ENCODE assay signal across 8 cellular contexts in the genomic region with DNA sequence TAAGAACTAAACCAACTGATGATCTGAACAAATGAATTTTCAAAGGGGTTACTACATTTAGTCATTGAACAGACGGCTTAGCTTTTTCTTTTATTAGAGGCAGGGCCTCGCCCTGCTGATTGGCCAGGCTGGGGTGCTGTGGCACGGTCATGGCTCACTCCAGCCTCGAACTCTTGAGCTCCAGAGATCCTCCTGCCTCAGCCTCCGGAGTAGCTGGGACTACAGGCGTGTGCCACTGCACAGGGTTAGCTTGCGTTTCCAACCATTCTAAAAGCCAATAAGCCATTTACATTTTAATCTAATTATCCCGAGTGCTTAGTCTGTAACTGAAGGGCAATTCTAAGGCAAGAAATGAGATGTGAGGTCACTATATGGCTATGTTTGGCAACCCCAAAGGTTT. TPM values are rescaled to one million over a fixed set of nuclear protein-coding genes. Genes with fewer than 3 reads are reported as not detected.
DNase-seq lines count a peak whose midpoint lies in the region; ATAC-seq and TF ChIP-seq lines count a peak whose summit lies in the region.

No MANE protein-coding gene starts in this region.

- H3K9me1 ChIP-seq in IMR-90 (ENCODE audit: insufficient read depth, low read length): no peaks in the 10 kb centered on the region

- peak overlapping the region; percentile 54 for H2AFZ ChIP-seq in IMR-90 (replicated peaks; ENCODE audit: low read length, poor library complexity)

- DNase-seq in AG08395 (ENCODE audit: low spot score) (peak; percentile 6), IMR-90 (no peak), left colon (peak; percentile 29 to 41), superior temporal gyrus (ENCODE audit: extremely low spot score) (no peak), CD1c-positive myeloid dendritic cell (ENCODE audit: extremely low spot score) (no peak)

- H4K20me1 ChIP-seq in IMR-90 (ENCODE audit: insufficient read depth, low read length): peaks cover 21% of the 10 kb centered on the region

- H3K23ac ChIP-seq in IMR-90 (ENCODE audit: low read depth, low read length): peak overlapping the region; percentile 86

- no peak for TF ChIP-seq POLR2A in IMR-90 (IDR thresholded peaks at IDR 0.05; ENCODE audit: low read depth, low read length)

- H3K4ac ChIP-seq in IMR-90 (ENCODE audit: low read depth, low read length): peak overlapping the region; percentile 95

- CTCF ChIA-PET in IMR-90 (lab: Yijun Ruan, JAX): no interaction called here

- H3K9ac ChIP-seq in IMR-90 (ENCODE audit: low read depth, low read length): peak overlapping the region; percentile 76; the same call in 1 of the 2 replicates

- H3K14ac ChIP-seq in IMR-90 (replicated peaks; ENCODE audit: low read depth, low read length): peak overlapping the region; percentile 76; the same call in 1 of the 2 replicates

- TF ChIP-seq CTCF in IMR-90 (conservative IDR thresholded peaks at IDR 0.05; ENCODE audit: low read depth, low read length): no peak

- peak overlapping the region; percentile 13 for H4K5ac ChIP-seq in IMR-90 (ENCODE audit: low read depth, low read length)

- POLR2A ChIA-PET in IMR-90 (lab: Charles Lee; ENCODE audit: unreplicated experiment): interaction anchor here (0.6 to 0.7 kb wide), 2 partner anchors 18 to 93 kb away, joined by 3 to 15 read pairs; no protein-coding TSS in a partner anchor

- H3K4me1 ChIP-seq in IMR-90 (ENCODE audit: control insufficient read depth, insufficient read depth, low read length): peaks cover 2% of the 10 kb centered on the region; the same call in 1 of the 2 replicates
- peaks cover 9% of the 10 kb centered on the region for H3K4me1 ChIP-seq in thymus (ENCODE audit: control insufficient read depth, insufficient read depth, low read length)

- H2BK5ac ChIP-seq in IMR-90 (ENCODE audit: low read depth, low read length, poor library complexity, severe bottlenecking): peak overlapping the region; percentile 81

- peaks cover 2 to 19% of the 10 kb centered on the region in 2 experiments; a peak in 2 of 4 replicates for H3K79me1 ChIP-seq in IMR-90 (ENCODE audit: low read depth in 1 of 2, low read length in 2 of 2)

- peak overlapping the region; percentile 89 to 99 for H4K8ac ChIP-seq in IMR-90 (ENCODE audit: low read depth in 2 of 2, low read length in 2 of 2)

- H3K9me3 ChIP-seq in IMR-90 (ENCODE audit: control insufficient read depth, insufficient read depth, low read length) (no peaks in the 10 kb centered on the region), thymus (ENCODE audit: control insufficient read depth) (no peaks in the 10 kb centered on the region)

- dilution Hi-C loops in IMR-90 (cut with HindIII; ENCODE audit: low sequenced_read_pairs, unreplicated experiment): no loop called here

- H3K27me3 ChIP-seq in IMR-90 (ENCODE audit: control insufficient read depth, insufficient read depth, low read length): no peaks in the 10 kb centered on the region
- no peaks in the 10 kb centered on the region for H3K27me3 ChIP-seq in thymus (ENCODE audit: control insufficient read depth, insufficient read depth)

- H3K18ac ChIP-seq in IMR-90 (ENCODE audit: low read depth, low read length): no peak overlapping the region

- no peak overlapping the region for H2BK15ac ChIP-seq in IMR-90 (ENCODE audit: low read depth, low read length)

- H2BK20ac ChIP-seq in IMR-90 (ENCODE audit: low read depth, low read length): no peak overlapping the region

- in situ Hi-C loops in IMR-90 (cut with MboI; ENCODE audit: low sequenced_read_pairs): no loop called here

- H2AK5ac ChIP-seq in IMR-90 (ENCODE audit: low read depth, low read length): peak overlapping the region; percentile 7; the same call in 1 of the 2 replicates

- no peak overlapping the region for H2BK120ac ChIP-seq in IMR-90 (ENCODE audit: low read depth, low read length)

- H2AK9ac ChIP-seq in IMR-90 (replicated peaks; ENCODE audit: low read depth, low read length, poor library complexity): no peak overlapping the region

- peak overlapping the region; percentile 92 for H3K4me2 ChIP-seq in IMR-90 (ENCODE audit: low read depth, low read length)

- WGBS in IMR-90 (ENCODE audit: extremely low coverage in 2 of 2, insufficient read length in 1 of 2), 2 experiments: 93% methylated on average over 3 of the region's 8 CpGs; no CpG with 5 or more reads in 1 of the 2 experiments
- 44 to 64% (median 50%) methylated on average over 8 of the region's 8 CpGs for WGBS in adipose tissue, 3 donors
- WGBS in thymus: 70% methylated on average over 8 of the region's 8 CpGs

- ATAC-seq in IMR-90 (ENCODE audit: low read depth) (no peak), left colon (no peak), HG03095 (IDR thresholded peaks at IDR 0.05; ENCODE audit: unreplicated experiment) (no peak)

- TF ChIP-seq RAD21 in IMR-90 (IDR thresholded peaks at IDR 0.05; ENCODE audit: low read length): no peak

- H3K56ac ChIP-seq in IMR-90 (ENCODE audit: extremely low read depth, insufficient read depth, low read length): 0 out of 2 replicates have a peak overlapping the region, but pooled peaks have one; percentile 51

- H3K4me3 ChIP-seq in IMR-90 (ENCODE audit: insufficient read depth, low read depth, low read length) (peak overlapping the region; percentile 63), thymus (ENCODE audit: low read length) (peak overlapping the region; percentile 87)

- no TSS peak for BruUV-seq in IMR-90 (replicated peaks; lab: Mats Ljungman, UMichigan)

- 0 out of 2 replicates have a peak overlapping the region, but pooled peaks have one; percentile 38 for H4K91ac ChIP-seq in IMR-90 (ENCODE audit: insufficient read depth, low read depth, low read length)

- H3K27ac ChIP-seq in IMR-90 (ENCODE audit: insufficient read depth, low read length): peak overlapping the region; percentile 44; the same call in 1 of the 2 replicates
- H3K27ac ChIP-seq in adipose tissue (ENCODE audit: low read depth, low read length): peak overlapping the region; percentile 99
- peak overlapping the region; percentile 99 for H3K27ac ChIP-seq in thymus (ENCODE audit: low read depth)

- intact Hi-C loops in IMR-90 (cut with micrococcal nuclease) (loop anchor here (2.0 to 5.0 kb wide), 2 partner anchors 51 to 368 kb away; no protein-coding TSS in a partner anchor), left colon (cut with DNase I, micrococcal nuclease) (no loop called here)

- H3K36me3 ChIP-seq in IMR-90 (ENCODE audit: control insufficient read depth, insufficient read depth, low read length): peaks cover 3% of the 10 kb centered on the region; the same call in 1 of the 2 replicates
- H3K36me3 ChIP-seq in thymus (ENCODE audit: control insufficient read depth, insufficient read depth): no peaks in the 10 kb centered on the region

TF ChIP-seq in IMR-90, 13 proteins besides CTCF, POLR2A, EP300 and RAD21:
- TF ChIP-seq MAZ (IDR thresholded peaks at IDR 0.05; ENCODE audit: borderline replicate concordance, low read depth, low read length) (no peak), CEBPB (IDR thresholded peaks at IDR 0.05; ENCODE audit: low read depth, low read length) (no peak), FOS (IDR thresholded peaks at IDR 0.05; ENCODE audit: low read depth, low read length) (no peak), MAFK (IDR thresholded peaks at IDR 0.05; ENCODE audit: low read depth, low read length) (no peak), BHLHE40 (IDR thresholded peaks at IDR 0.05; ENCODE audit: low read depth, low read length) (no peak), NFE2L2 (IDR thresholded peaks at IDR 0.05; ENCODE audit: low read depth, low read length) (no peak)
- TF ChIP-seq, protein P1, sequence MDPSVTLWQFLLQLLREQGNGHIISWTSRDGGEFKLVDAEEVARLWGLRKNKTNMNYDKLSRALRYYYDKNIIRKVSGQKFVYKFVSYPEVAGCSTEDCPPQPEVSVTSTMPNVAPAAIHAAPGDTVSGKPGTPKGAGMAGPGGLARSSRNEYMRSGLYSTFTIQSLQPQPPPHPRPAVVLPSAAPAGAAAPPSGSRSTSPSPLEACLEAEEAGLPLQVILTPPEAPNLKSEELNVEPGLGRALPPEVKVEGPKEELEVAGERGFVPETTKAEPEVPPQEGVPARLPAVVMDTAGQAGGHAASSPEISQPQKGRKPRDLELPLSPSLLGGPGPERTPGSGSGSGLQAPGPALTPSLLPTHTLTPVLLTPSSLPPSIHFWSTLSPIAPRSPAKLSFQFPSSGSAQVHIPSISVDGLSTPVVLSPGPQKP (IDR thresholded peaks at IDR 0.05; ENCODE audit: borderline replicate concordance, low read depth, low read length): no peak

RNA-seq across cellular contexts. Expression of a gene that starts 1.7 kb away (rescaled TPM):
- 50.4 and 55.0 TPM in 2 replicates for total RNA-seq in IMR-90 (2012; rRNA removed)
- polyA plus RNA-seq in IMR-90 (2012; rRNA removed): 18.7 and 20.1 TPM in 2 replicates
- 9.2 and 9.5 TPM in 2 replicates for polyA plus RNA-seq in IMR-90 (2012; cell fraction: cytosol; rRNA removed)
- polyA plus RNA-seq in IMR-90 (2012; cell fraction: nucleus; rRNA removed; ENCODE audit: low replicate concordance): 25.7 and 67.4 TPM in 2 replicates
- polyA plus RNA-seq in adipose tissue: 10 to 100 TPM in 2 of 3 donors, 1 to 10 TPM in 1; 8.2 to 14.7 (median 10.6) TPM
- total RNA-seq in left colon: 10 to 100 TPM; 48.9 to 50.9 TPM
- polyA plus RNA-seq in thymus: 40.4 TPM

Comparison
In these comparisons a context has a peak if more than half of its experiments do, and no peak if none do; other contexts are left out.
1. DNase-seq: peak in AG08395 (single experiment) and left colon (2 of 2); none in IMR-90 (single experiment), superior temporal gyrus (single experiment) and CD1c-positive myeloid dendritic cell (single experiment).
2. H3K27ac ChIP-seq: peak in every context shown above with its lines; median percentile 99 in adipose tissue; 99 in thymus; 44 in IMR-90.